28 cellular contexts compared by ENCODE assay signal in the genomic region with DNA sequence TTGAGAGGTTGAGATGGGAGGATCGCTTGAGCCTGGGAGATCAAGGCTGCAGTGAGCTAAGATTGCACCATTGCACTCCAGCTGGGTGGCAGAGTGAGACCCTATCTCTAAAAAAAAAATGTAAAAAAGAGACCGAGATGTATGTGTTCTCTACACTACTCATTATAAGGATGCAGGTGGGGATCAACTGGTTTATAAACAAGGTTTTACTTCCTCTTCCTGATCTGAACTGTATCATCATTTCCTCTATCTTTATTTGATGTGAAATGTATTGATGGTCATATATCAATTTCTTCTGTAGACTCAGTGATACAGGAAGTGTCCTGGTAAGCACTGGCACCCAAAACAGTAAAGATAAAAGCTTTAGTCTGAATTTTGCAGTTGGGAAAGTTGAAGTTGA. TPM values are rescaled to one million over a fixed set of nuclear protein-coding genes. Genes with fewer than 3 reads are reported as not detected.
DNase-seq lines count a peak whose midpoint lies in the region; ATAC-seq and TF ChIP-seq lines count a peak whose summit lies in the region.
"Had no signal": no experiment of that assay in that cellular context is flagged by ENCODE, and none has a peak within 500 bp of the region (broad histone marks: within the 10 kb centered on the region; RNA-seq: fewer than 3 reads in every experiment).

No MANE protein-coding gene starts in this region.

- peak overlapping the region; percentile 34 to 83 (median 70) for H3K4me3 Mint-ChIP-seq in IgD-negative memory B cell
- peak overlapping the region in 3 of 10 donors; percentile 7 to 55 (median 34) for H3K4me3 Mint-ChIP-seq in naive thymus-derived CD4-positive, alpha-beta T cell
- H3K4me3 Mint-ChIP-seq: activated naive CD8-positive, alpha-beta T cell; CD4-positive, CD25-positive, alpha-beta regulatory T cell; natural killer cell treated with Interleukin-12 subunit alpha and Interleukin-12 subunit beta and Interleukin-15 and Interleukin-18, amount 100 ng/mL, for 72 hours; T-helper 1 cell treated with Interleukin-12 subunit alpha and Interleukin-12 subunit beta and Interleukin-4 antibody, amounts not matched to agents 30 μg/mL and 1 μg/mL, for 36 hours had no signal

- POLR2A ChIA-PET in naive thymus-derived CD4-positive, alpha-beta T cell (lab: Charles Lee), result interaction anchor here (0.8 to 1.5 kb wide), 4 partner anchors 17 to 24 kb away, joined by 3 to 10 read pairs (median 5); no protein-coding TSS in a partner anchor

- no peaks in the 10 kb centered on the region for H3K9me2 ChIP-seq in SU-DHL-6 (replicated peaks; ENCODE audit: insufficient read depth, low read length)

- CTCF ChIA-PET in naive thymus-derived CD4-positive, alpha-beta T cell (lab: Charles Lee), result no interaction called here

- H3K9me3 ChIP-seq in DND-41 (ENCODE audit: insufficient read depth, low read length, severe bottlenecking), result no peaks in the 10 kb centered on the region
- H3K9me3 ChIP-seq in SU-DHL-6 (ENCODE audit: insufficient read depth, low read length), result no peaks in the 10 kb centered on the region
- no peaks in the 10 kb centered on the region for H3K9me3 ChIP-seq in naive thymus-derived CD4-positive, alpha-beta T cell (ENCODE audit: control insufficient read depth in 2 of 3, low read length in 3 of 3)
- H3K9me3 ChIP-seq: esophagus squamous epithelium, heart left ventricle, prostate gland had no signal

- H3K36me3 ChIP-seq in DND-41 (ENCODE audit: insufficient read depth, low read length) (no peaks in the 10 kb centered on the region), SU-DHL-6 (ENCODE audit: low read length) (no peaks in the 10 kb centered on the region)
- H3K36me3 ChIP-seq in naive thymus-derived CD4-positive, alpha-beta T cell (ENCODE audit: control insufficient read depth in 2 of 3, insufficient read depth in 3 of 3, low read length in 3 of 3), result no peaks in the 10 kb centered on the region
- H3K36me3 ChIP-seq: esophagus squamous epithelium, heart left ventricle, prostate gland had no signal

- no peak for DNase-seq in DND-41
- no peak for DNase-seq in naive thymus-derived CD4-positive, alpha-beta T cell
- no peak for DNase-seq in left cardiac atrium
- DNase-seq in AML-193 (lab: John Stamatoyannopoulos, UW), result no peak
- DNase-seq: activated CD4-positive, alpha-beta T cell treated with anti-CD3 and anti-CD28 coated beads for 1 hour; aorta; CD4-positive, CD25-positive, alpha-beta regulatory T cell; esophagus squamous epithelium; foreskin keratinocyte; GOT3; heart left ventricle; islet precursor cell; midbrain; NCI-H2107; NCI-H748 treated with DMSO at 0.1 percent for 48 hours; occipital lobe; stimulated activated CD4-positive, alpha-beta T cell treated with anti-CD3 and anti-CD28 coated beads, Interleukin-12 subunit alpha, Interleukin-12 subunit beta, amount 100 ng/mL, for 4 hours; stimulated activated CD4-positive, alpha-beta T cell treated with anti-CD3 and anti-CD28 coated beads, Interleukin-2, amount 100 ng/mL, for 48 hours; trophoblast cell had no signal

- H3K4me2 ChIP-seq in DND-41 (ENCODE audit: insufficient read depth, low read length) (no peak overlapping the region), SU-DHL-6 (ENCODE audit: low read depth, low read length, poor library complexity, severe bottlenecking) (peak overlapping the region; percentile 23)
- H3K4me2 ChIP-seq: KMS-11 had no signal

- H3K79me2 ChIP-seq in DND-41 (ENCODE audit: insufficient read depth, low read length), result no peaks in the 10 kb centered on the region
- H3K79me2 ChIP-seq in SU-DHL-6 (ENCODE audit: insufficient read depth, low read length), result no peaks in the 10 kb centered on the region

- H3K9ac ChIP-seq in DND-41 (ENCODE audit: low read depth, low read length) (no peak overlapping the region), SU-DHL-6 (ENCODE audit: low read length) (no peak overlapping the region)
- H3K9ac ChIP-seq: KMS-11 had no signal

- intact Hi-C loops in naive thymus-derived CD4-positive, alpha-beta T cell (cut with micrococcal nuclease), result no loop called here
- intact Hi-C loops in left cardiac atrium (cut with DNase I), result no loop called here

- peaks cover 20% of the 10 kb centered on the region for H3K4me1 ChIP-seq in DND-41 (ENCODE audit: insufficient read depth, low read length)
- peaks cover 4 to 14% of the 10 kb centered on the region in 2 donors for H3K4me1 ChIP-seq in naive thymus-derived CD4-positive, alpha-beta T cell (ENCODE audit: control insufficient read depth in 2 of 2, insufficient read depth in 2 of 2, low read length in 2 of 2)
- H3K4me1 ChIP-seq: esophagus squamous epithelium, foreskin keratinocyte, heart left ventricle, prostate gland had no signal

- H3K27ac ChIP-seq in DND-41 (ENCODE audit: low read length) (peak overlapping the region; percentile 24), SU-DHL-6 (ENCODE audit: low read depth, low read length) (no peak overlapping the region)
- no peak overlapping the region for H3K27ac ChIP-seq in naive thymus-derived CD4-positive, alpha-beta T cell (ENCODE audit: low read depth, low read length)
- H3K27ac ChIP-seq: esophagus squamous epithelium, foreskin keratinocyte, heart left ventricle, KMS-11, prostate gland had no signal

- ATAC-seq in DND-41 (ENCODE audit: insufficient read depth, low read depth) (peak; percentile 63), left cardiac atrium (no peak), GM18867 (IDR thresholded peaks at IDR 0.05; ENCODE audit: unreplicated experiment) (no peak)
- ATAC-seq in naive thymus-derived CD4-positive, alpha-beta T cell, result no peak
- ATAC-seq: foreskin keratinocyte; heart left ventricle; natural killer cell treated with Interleukin-12 subunit alpha and Interleukin-12 subunit beta and Interleukin-15 and Interleukin-18, amount 100 ng/mL, for 72 hours; sciatic nerve had no signal

- no peaks in the 10 kb centered on the region for H4K20me1 ChIP-seq in DND-41 (ENCODE audit: insufficient read depth, low read length)
- H4K20me1 ChIP-seq in SU-DHL-6 (ENCODE audit: low read depth, low read length), result no peaks in the 10 kb centered on the region

- H3K27me3 Mint-ChIP-seq in IgD-negative memory B cell, result peaks cover 4% of the 10 kb centered on the region
- peaks cover 4 to 21% (median 8%) of the 10 kb centered on the region in 5 donors for H3K27me3 Mint-ChIP-seq in naive thymus-derived CD4-positive, alpha-beta T cell
- H3K27me3 Mint-ChIP-seq: activated naive CD8-positive, alpha-beta T cell had no signal

- no peaks in the 10 kb centered on the region for H3K27me3 ChIP-seq in DND-41 (ENCODE audit: insufficient read depth, low read length, poor library complexity)
- H3K27me3 ChIP-seq in SU-DHL-6 (ENCODE audit: low read length), result no peaks in the 10 kb centered on the region
- no peaks in the 10 kb centered on the region for H3K27me3 ChIP-seq in naive thymus-derived CD4-positive, alpha-beta T cell (ENCODE audit: control insufficient read depth in 2 of 2, insufficient read depth in 2 of 2, low read length in 2 of 2)

- peak overlapping the region; percentile 76 to 94 (median 94) for H3K27ac Mint-ChIP-seq in IgD-negative memory B cell
- peak overlapping the region in 7 of 9 donors; percentile 62 to 83 (median 71) for H3K27ac Mint-ChIP-seq in naive thymus-derived CD4-positive, alpha-beta T cell
- H3K27ac Mint-ChIP-seq: activated naive CD8-positive, alpha-beta T cell; CD4-positive, CD25-positive, alpha-beta regulatory T cell; natural killer cell treated with Interleukin-12 subunit alpha and Interleukin-12 subunit beta and Interleukin-15 and Interleukin-18, amount 100 ng/mL, for 72 hours; T-helper 1 cell treated with Interleukin-12 subunit alpha and Interleukin-12 subunit beta and Interleukin-4 antibody, amounts not matched to agents 30 μg/mL and 1 μg/mL, for 36 hours had no signal

- peak overlapping the region; percentile 46 for H2AFZ ChIP-seq in DND-41 (ENCODE audit: low read depth, low read length)
- peak overlapping the region; percentile 99 for H2AFZ ChIP-seq in SU-DHL-6 (ENCODE audit: low read depth, low read length, severe bottlenecking)

- H3K36me3 Mint-ChIP-seq in IgD-negative memory B cell, result no peaks in the 10 kb centered on the region
- H3K36me3 Mint-ChIP-seq in naive thymus-derived CD4-positive, alpha-beta T cell, result peaks cover 0 to 4% (median 0%) of the 10 kb centered on the region in 5 donors
- H3K36me3 Mint-ChIP-seq: activated naive CD8-positive, alpha-beta T cell; CD4-positive, CD25-positive, alpha-beta regulatory T cell; natural killer cell treated with Interleukin-12 subunit alpha and Interleukin-12 subunit beta and Interleukin-15 and Interleukin-18, amount 100 ng/mL, for 72 hours had no signal

- H3F3A ChIP-seq in SU-DHL-6 (ENCODE audit: insufficient read depth), result no peaks in the 10 kb centered on the region

- H3K4me1 Mint-ChIP-seq in IgD-negative memory B cell, result peaks cover 23 to 35% (median 23%) of the 10 kb centered on the region in 3 donors
- H3K4me1 Mint-ChIP-seq in naive thymus-derived CD4-positive, alpha-beta T cell, result peaks cover 6 to 49% (median 32%) of the 10 kb centered on the region in 7 donors

- no peak overlapping the region for H3K4me3 ChIP-seq in DND-41 (ENCODE audit: low read depth in 1 of 2, low read length in 2 of 2)
- no peak overlapping the region for H3K4me3 ChIP-seq in SU-DHL-6 (ENCODE audit: insufficient read depth, low read length, poor library complexity, severe bottlenecking)
- no peak overlapping the region for H3K4me3 ChIP-seq in naive thymus-derived CD4-positive, alpha-beta T cell (ENCODE audit: low read length)
- H3K4me3 ChIP-seq: esophagus squamous epithelium, heart left ventricle, prostate gland had no signal

- TF ChIP-seq CTCF in DND-41 (IDR thresholded peaks at IDR 0.05; ENCODE audit: borderline replicate concordance, extremely low read depth, low read length, poor library complexity, severe bottlenecking) (no peak), SU-DHL-6 (IDR thresholded peaks at IDR 0.05; ENCODE audit: insufficient read depth, low read length, poor library complexity, severe bottlenecking) (no peak)

- no peaks in the 10 kb centered on the region for H3K9me3 Mint-ChIP-seq in IgD-negative memory B cell
- H3K9me3 Mint-ChIP-seq in naive thymus-derived CD4-positive, alpha-beta T cell, result peaks cover 0 to 1% (median 0%) of the 10 kb centered on the region in 11 donors
- H3K9me3 Mint-ChIP-seq: CD4-positive, CD25-positive, alpha-beta regulatory T cell; natural killer cell treated with Interleukin-12 subunit alpha and Interleukin-12 subunit beta and Interleukin-15 and Interleukin-18, amount 100 ng/mL, for 72 hours; T-helper 1 cell treated with Interleukin-12 subunit alpha and Interleukin-12 subunit beta and Interleukin-4 antibody, amounts not matched to agents 30 μg/mL and 1 μg/mL, for 36 hours had no signal

RNA-seq across cellular contexts. Expression of a gene that starts 20.1 kb away (rescaled TPM):
- 5.5 TPM for polyA plus RNA-seq in IgD-negative memory B cell
- total RNA-seq in naive thymus-derived CD4-positive, alpha-beta T cell, result 10 to 100 TPM in 2 of 5 experiments, 1 to 10 TPM in 3; 3.3 to 12.2 (median 4.8) TPM
- 10 to 100 TPM; 14.0 to 15.1 TPM for polyA plus RNA-seq in naive thymus-derived CD4-positive, alpha-beta T cell
- 1 to 10 TPM in 1 of 2 donors, under 1 TPM in 1; 0.92 to 2.3 TPM for total RNA-seq in left cardiac atrium
- total RNA-seq: foreskin keratinocyte had no signal
- polyA plus RNA-seq: foreskin keratinocyte had no signal
